9 cellular contexts compared by ENCODE assay signal in genomic region chr10:69232252-69232651, GRCh38. TPM values are rescaled to one million over a fixed set of nuclear protein-coding genes. Genes with fewer than 3 reads are reported as not detected.
DNase-seq lines count a peak whose midpoint lies in the region; ATAC-seq, FAIRE-seq and TF ChIP-seq lines count a peak whose summit lies in the region.
"Had no signal": no experiment of that assay in that cellular context is flagged by ENCODE, and none has a peak within 500 bp of the region (broad histone marks: within the 10 kb centered on the region; RNA-seq: fewer than 3 reads in every experiment).

No MANE protein-coding gene starts in this region.

- H3K9me3 ChIP-seq in skeletal muscle satellite cell (replicated peaks; ENCODE audit: low read length): no peaks in the 10 kb centered on the region
- H3K9me3 ChIP-seq: psoas muscle had no signal

- H3K9me3 Mint-ChIP-seq in GM23338: no peaks in the 10 kb centered on the region

- peak; percentile 73 for ATAC-seq in GM23338
- ATAC-seq in GM18907 (IDR thresholded peaks at IDR 0.05; ENCODE audit: unreplicated experiment): no peak
- ATAC-seq in GM21360 (IDR thresholded peaks at IDR 0.05; ENCODE audit: unreplicated experiment): no peak
- ATAC-seq: GM12878, psoas muscle had no signal

- no peaks in the 10 kb centered on the region for H4K20me1 ChIP-seq in GM23338 (replicated peaks; ENCODE audit: insufficient read depth)

- H3K4me1 ChIP-seq in GM23338 (ENCODE audit: insufficient read depth): peaks cover 10% of the 10 kb centered on the region
- peaks cover 19% of the 10 kb centered on the region for H3K4me1 ChIP-seq in skeletal muscle satellite cell (ENCODE audit: control insufficient read depth, insufficient read depth, low read length)
- H3K4me1 ChIP-seq: psoas muscle had no signal

- no peaks in the 10 kb centered on the region for H3K36me3 Mint-ChIP-seq in GM23338 (ENCODE audit: low read depth)

- peaks cover 17% of the 10 kb centered on the region for H3K4me1 Mint-ChIP-seq in GM23338

- no peaks in the 10 kb centered on the region for H3F3A ChIP-seq in GM23338 (replicated peaks; ENCODE audit: low read depth)

- H2AFZ ChIP-seq in GM23338: peak overlapping the region; percentile 74; the same call in 1 of the 2 replicates

- FAIRE-seq in RCC 7860 (lab: Jason Lieb, UNC): no peak
- FAIRE-seq: GM12878 had no signal

- H3K36me3 ChIP-seq in GM23338 (ENCODE audit: insufficient read depth) (no peaks in the 10 kb centered on the region; the same call in 1 of the 2 replicates), skeletal muscle satellite cell (ENCODE audit: insufficient read depth, low read length) (no peaks in the 10 kb centered on the region)

- no peak overlapping the region for H3K27ac ChIP-seq in GM23338 (ENCODE audit: low read depth)
- H3K27ac ChIP-seq: psoas muscle had no signal

- H3K9ac ChIP-seq in skeletal muscle satellite cell (ENCODE audit: low read depth, low read length): no peak overlapping the region

- H3K4me3 Mint-ChIP-seq in GM23338: no peak overlapping the region

- H3K4me3 ChIP-seq in GM23338 (no peak overlapping the region), skeletal muscle satellite cell (ENCODE audit: low read length) (no peak overlapping the region)
- H3K4me3 ChIP-seq: GM12878, psoas muscle had no signal

- peaks cover 9% of the 10 kb centered on the region for H3K27me3 Mint-ChIP-seq in GM23338 (ENCODE audit: insufficient read depth, low read depth, poor library complexity)

- DNase-seq in GM23338 (ENCODE audit: low spot score) (peak; percentile 34), RCC 7860 (ENCODE audit: low spot score) (peak; percentile 67), fibroblast of gingiva (ENCODE audit: low read depth) (peak; percentile 58), NCI-H1105 (lab: John Stamatoyannopoulos, UW) (no peak)
- DNase-seq: psoas muscle had no signal

- H3K9me2 ChIP-seq in GM23338 (ENCODE audit: insufficient read depth): no peaks in the 10 kb centered on the region

- no peak overlapping the region for H3K27ac Mint-ChIP-seq in GM23338

- H3K27me3 ChIP-seq in GM23338 (ENCODE audit: insufficient read depth) (no peaks in the 10 kb centered on the region), skeletal muscle satellite cell (ENCODE audit: control insufficient read depth, insufficient read depth, low read length) (no peaks in the 10 kb centered on the region)

- no peaks in the 10 kb centered on the region for H3K79me2 ChIP-seq in GM23338 (replicated peaks; ENCODE audit: insufficient read depth)

- no peak for TF ChIP-seq CTCF in GM23338 (conservative IDR thresholded peaks at IDR 0.05; ENCODE audit: low read depth in 2 of 2)

- H3K4me2 ChIP-seq in GM23338 (no peak overlapping the region), skeletal muscle satellite cell (ENCODE audit: low read length) (peak overlapping the region; percentile 1)

TF ChIP-seq in GM23338, 12 proteins besides CTCF, POLR2A, EP300 and RAD21:
- TF ChIP-seq ETS1 (IDR thresholded peaks at IDR 0.05) (no peak), ZNF114 (CRISPR knock-in tag; IDR thresholded peaks at IDR 0.05) (no peak)

RNA-seq across cellular contexts. Expression of gene HKDC1, which starts 12.1 kb away (rescaled TPM):
- 0.03 TPM in 1 of 2 replicates, not detected in the other for total RNA-seq in GM23338 (2014; rRNA removed; shearing (Covaris generic))
- not detected in 2 replicates for polyA plus RNA-seq in GM23338 (2016; fragmentation: Nextera tagmentation; extraction: Ambion mirVana)
- total RNA-seq in skeletal muscle satellite cell (2012; rRNA removed): 0.44 and 0.51 TPM in 2 replicates
- total RNA-seq: psoas muscle had no signal

RNA-seq across cellular contexts. Expression of gene HK1, which starts 46.0 kb away (rescaled TPM):
- 197 and 229 TPM in 2 replicates for total RNA-seq in GM23338 (2014; rRNA removed; shearing (Covaris generic))
- polyA plus RNA-seq in GM23338 (2016; fragmentation: Nextera tagmentation; extraction: Ambion mirVana): 70.0 and 76.6 TPM in 2 replicates
- total RNA-seq in skeletal muscle satellite cell (2012; rRNA removed): 106 and 109 TPM in 2 replicates

RNA-seq across cellular contexts. Expression of gene SUPV3L1, which starts 52.2 kb away (rescaled TPM):
- 31.2 and 45.2 TPM in 2 replicates for total RNA-seq in GM23338 (2014; rRNA removed; shearing (Covaris generic))
- polyA plus RNA-seq in GM23338 (2016; fragmentation: Nextera tagmentation; extraction: Ambion mirVana): 28.7 and 29.9 TPM in 2 replicates
- total RNA-seq in skeletal muscle satellite cell (2012; rRNA removed): 29.1 and 29.7 TPM in 2 replicates
